ENCODE assay signal across 6 cellular contexts in genomic region chr17:75271955-75272847, GRCh38. TPM values are rescaled to one million over a fixed set of nuclear protein-coding genes. Genes with fewer than 3 reads are reported as not detected.
DNase-seq lines count a peak whose midpoint lies in the region; ATAC-seq and TF ChIP-seq lines count a peak whose summit lies in the region.

No MANE protein-coding gene starts in this region.

- in situ Hi-C loops in ACHN (cut with HindIII; ENCODE audit: low pct_ligation_motif_present, low pct_unique_long_range_greater_than_20kb, low sequenced_read_pairs) = no loop called here

- H3K27ac ChIP-seq in AG04450 (ENCODE audit: low read depth, low read length) (no peak overlapping the region), ectodermal cell (ENCODE audit: insufficient read depth, low read depth, low read length, poor library complexity, severe bottlenecking) (no peak overlapping the region), psoas muscle (peak overlapping the region; percentile 97)

- ATAC-seq in psoas muscle (no peak), HG02678 (IDR thresholded peaks at IDR 0.05; ENCODE audit: unreplicated experiment) (no peak)

- H3K4me1 ChIP-seq in ectodermal cell (ENCODE audit: control insufficient read depth, insufficient read depth, low read length) (peaks cover 7% of the 10 kb centered on the region), psoas muscle (peaks cover 17% of the 10 kb centered on the region)

- intact Hi-C loops in psoas muscle (cut with DNase I) = loop anchor here in 1 of 2 donors (5.0 kb wide), 1 partner anchor 65 kb away; the partner anchor contains the start of gene NUP85

- WGBS in ectodermal cell, 2 experiments = 71% methylated on average over 24 of the region's 24 CpGs
- 39 to 50% (median 45%) methylated on average over 24 of the region's 24 CpGs for WGBS in psoas muscle, 3 donors

- no peaks in the 10 kb centered on the region; the same call in 1 of the 2 replicates for H3K9me3 ChIP-seq in AG04450 (ENCODE audit: control insufficient read depth, insufficient read depth, low read length)
- H3K9me3 ChIP-seq in MG63 = no peaks in the 10 kb centered on the region
- no peaks in the 10 kb centered on the region for H3K9me3 ChIP-seq in ectodermal cell (ENCODE audit: control insufficient read depth, low read length)
- H3K9me3 ChIP-seq in psoas muscle = no peaks in the 10 kb centered on the region

- POLR2A ChIA-PET in AG04450 (lab: Yijun Ruan, JAX) = interaction anchor here (2.4 to 3.1 kb wide), 2 partner anchors 10 to 17 kb away, joined by 24 to 29 read pairs; partner anchors contain the start of genes GGA3, MRPS7 and SLC25A19

- H3K36me3 ChIP-seq in MG63 = peaks cover 36% of the 10 kb centered on the region
- no peaks in the 10 kb centered on the region for H3K36me3 ChIP-seq in ectodermal cell (ENCODE audit: control insufficient read depth, insufficient read depth, low read length)
- peaks cover 0 to 38% of the 10 kb centered on the region in 2 donors for H3K36me3 ChIP-seq in psoas muscle (ENCODE audit: insufficient read depth in 1 of 2, low read depth in 1 of 2)

- TF ChIP-seq CTCF in AG04450 (IDR thresholded peaks at IDR 0.05; ENCODE audit: low read depth, low read length) (no peak), psoas muscle (IDR thresholded peaks at IDR 0.05) (no peak)

- H3K4me3 ChIP-seq in AG04450 (ENCODE audit: low read depth, low read length) (peak overlapping the region; percentile 68), MG63 (peak overlapping the region; percentile 98), ectodermal cell (ENCODE audit: insufficient read depth, low read depth, low read length) (peak overlapping the region; percentile 96), psoas muscle (peak overlapping the region; percentile 77)

- DNase-seq in AG04450 (ENCODE audit: low read depth, low spot score) = no peak
- peak; percentile 72 for DNase-seq in MG63
- peak; percentile 43 to 74 for DNase-seq in psoas muscle
- no peak for DNase-seq in ACHN

- H3K27me3 ChIP-seq in AG04450 (ENCODE audit: control insufficient read depth, insufficient read depth, low read length) (no peaks in the 10 kb centered on the region), MG63 (no peaks in the 10 kb centered on the region), ectodermal cell (ENCODE audit: control insufficient read depth, insufficient read depth, low read length, poor library complexity, severe bottlenecking) (peaks cover 7% of the 10 kb centered on the region), psoas muscle (ENCODE audit: insufficient read depth in 3 of 3, low read length in 2 of 3) (no peaks in the 10 kb centered on the region)

- CTCF ChIA-PET in AG04450 (lab: Charles Lee) = interaction anchor here (0.6 to 4.5 kb wide), 11 partner anchors 7 to 159 kb away, joined by 3 to 70 read pairs (median 10); partner anchors contain the start of genes GGA3, MRPS7 and SLC25A19

RNA-seq across cellular contexts. Expression of gene MIF4GD, which starts 1.2 kb away (rescaled TPM):
- polyA plus RNA-seq in AG04450 (2011; rRNA removed) (6.0 and 6.9 TPM in 2 replicates), psoas muscle (10 to 100 TPM; 27.9 to 44.8 (median 32.2) TPM)
- polyA minus RNA-seq in AG04450 (2011; rRNA and poly(A)+ RNA removed) = 4.3 and 4.7 TPM in 2 replicates
- total RNA-seq in MG63 (2014; rRNA removed; shearing (Covaris generic); ENCODE audit: low replicate concordance) = 4.4 and 18.2 TPM in 2 replicates
- polyA plus RNA-seq in ectodermal cell (2013, experiment 1 of 4) = 26.7 TPM
- 30.7 TPM for polyA plus RNA-seq in ectodermal cell (2013, experiment 2 of 4)
- polyA plus RNA-seq in ectodermal cell (2013, experiment 3 of 4) = 26.4 TPM
- 28.5 TPM for polyA plus RNA-seq in ectodermal cell (2013, experiment 4 of 4)
- 10 to 100 TPM; 19.2 to 45.8 (median 37.6) TPM for total RNA-seq in psoas muscle

RNA-seq across cellular contexts. Expression of gene MRPS7, which starts 10.5 kb away (rescaled TPM):
- 53.8 and 62.6 TPM in 2 replicates for polyA plus RNA-seq in AG04450 (2011; rRNA removed)
- polyA minus RNA-seq in AG04450 (2011; rRNA and poly(A)+ RNA removed) = 28.8 and 29.8 TPM in 2 replicates
- total RNA-seq in MG63 (2014; rRNA removed; shearing (Covaris generic); ENCODE audit: low replicate concordance) = 78.0 and 101 TPM in 2 replicates
- polyA plus RNA-seq in ectodermal cell (2013, experiment 1 of 4) = 99.9 TPM
- 102 TPM for polyA plus RNA-seq in ectodermal cell (2013, experiment 2 of 4)
- 86.5 TPM for polyA plus RNA-seq in ectodermal cell (2013, experiment 3 of 4)
- polyA plus RNA-seq in ectodermal cell (2013, experiment 4 of 4) = 87.3 TPM
- 100 to 1,000 TPM; 105 to 161 (median 131) TPM for total RNA-seq in psoas muscle
- 100 to 1,000 TPM in 2 of 3 donors, 10 to 100 TPM in 1; 98.2 to 165 (median 122) TPM for polyA plus RNA-seq in psoas muscle

RNA-seq across cellular contexts. Expression of gene GGA3, which starts 10.8 kb away (rescaled TPM):
- polyA plus RNA-seq in AG04450 (2011; rRNA removed) = 25.0 and 25.8 TPM in 2 replicates
- 39.5 and 50.0 TPM in 2 replicates for polyA minus RNA-seq in AG04450 (2011; rRNA and poly(A)+ RNA removed)
- total RNA-seq in MG63 (2014; rRNA removed; shearing (Covaris generic); ENCODE audit: low replicate concordance) = 5.8 and 9.2 TPM in 2 replicates
- 60.3 TPM for polyA plus RNA-seq in ectodermal cell (2013, experiment 1 of 4)
- polyA plus RNA-seq in ectodermal cell (2013, experiment 2 of 4) = 61.8 TPM
- polyA plus RNA-seq in ectodermal cell (2013, experiment 3 of 4) = 42.9 TPM
- 36.8 TPM for polyA plus RNA-seq in ectodermal cell (2013, experiment 4 of 4)
- 10 to 100 TPM; 21.3 to 40.6 (median 30.2) TPM for total RNA-seq in psoas muscle
- 10 to 100 TPM; 13.8 to 37.4 (median 27.3) TPM for polyA plus RNA-seq in psoas muscle

RNA-seq across cellular contexts. Expression of gene SLC25A19, which starts 17.0 kb away (rescaled TPM):
- polyA plus RNA-seq in AG04450 (2011; rRNA removed) (3.5 and 4.4 TPM in 2 replicates), psoas muscle (10 to 100 TPM; 24.9 to 52.7 (median 34.5) TPM)
- polyA minus RNA-seq in AG04450 (2011; rRNA and poly(A)+ RNA removed) = 3.6 and 4.7 TPM in 2 replicates
- total RNA-seq in MG63 (2014; rRNA removed; shearing (Covaris generic); ENCODE audit: low replicate concordance) = 17.8 and 21.7 TPM in 2 replicates
- 7.2 TPM for polyA plus RNA-seq in ectodermal cell (2013, experiment 1 of 4)
- 7.6 TPM for polyA plus RNA-seq in ectodermal cell (2013, experiment 2 of 4)
- polyA plus RNA-seq in ectodermal cell (2013, experiment 3 of 4) = 5.6 TPM
- polyA plus RNA-seq in ectodermal cell (2013, experiment 4 of 4) = 4.5 TPM
- 10 to 100 TPM; 11.3 to 41.7 (median 16.0) TPM for total RNA-seq in psoas muscle

Comparison
In these comparisons a context has a peak if more than half of its experiments do, and no peak if none do; other contexts are left out.
1. DNase-seq: peak in MG63 (single experiment) and psoas muscle (2 of 2); none in AG04450 (single experiment) and ACHN (single experiment).
2. Peak in every context shown above with its lines, with median percentiles within 50 percentile points of each other: H3K4me3 ChIP-seq.